In genomic region chr16:11255737-11256656, GRCh38 we compare ENCODE assay signal across 8 cellular contexts. TPM values are rescaled to one million over a fixed set of nuclear protein-coding genes. Genes with fewer than 3 reads are reported as not detected.
DNase-seq lines count a peak whose midpoint lies in the region; ATAC-seq and TF ChIP-seq lines count a peak whose summit lies in the region.

SOCS1 (minus strand) TSS chr16:11256204; CDS start chr16:11255478, 726 bp downstream.

- H3K27me3 Mint-ChIP-seq in activated B cell treated with CpG ODN at 0.5 μM for 24 hours: no peaks in the 10 kb centered on the region
- H3K27me3 Mint-ChIP-seq in central memory CD8-positive, alpha-beta T cell: no peaks in the 10 kb centered on the region

- no peaks in the 10 kb centered on the region for H3K9me3 Mint-ChIP-seq in activated B cell treated with CpG ODN at 0.5 μM for 24 hours
- no peaks in the 10 kb centered on the region for H3K9me3 Mint-ChIP-seq in central memory CD8-positive, alpha-beta T cell

- peak within 1 kb of the TSS; percentile 98 for H3K27ac Mint-ChIP-seq in activated B cell treated with CpG ODN at 0.5 μM for 24 hours
- peak within 1 kb of the TSS; percentile 99 for H3K27ac Mint-ChIP-seq in central memory CD8-positive, alpha-beta T cell (ENCODE audit: low read depth)

- H3K27me3 ChIP-seq in AG04450 (ENCODE audit: control insufficient read depth, insufficient read depth, low read length) (peaks cover 2% of the 10 kb centered on the region), kidney epithelial cell (ENCODE audit: control insufficient read depth, insufficient read depth, low read length) (no peaks in the 10 kb centered on the region)

- H3K4me3 Mint-ChIP-seq in activated B cell treated with CpG ODN at 0.5 μM for 24 hours: peak within 1 kb of the TSS; percentile 98
- peak within 1 kb of the TSS; percentile 94 for H3K4me3 Mint-ChIP-seq in central memory CD8-positive, alpha-beta T cell

- peaks cover 32% of the 10 kb centered on the region for H3K36me3 Mint-ChIP-seq in activated B cell treated with CpG ODN at 0.5 μM for 24 hours (ENCODE audit: low read depth)
- peaks cover 45% of the 10 kb centered on the region for H3K36me3 Mint-ChIP-seq in central memory CD8-positive, alpha-beta T cell (ENCODE audit: insufficient read depth)

- H3K36me3 ChIP-seq in kidney epithelial cell (ENCODE audit: control insufficient read depth, insufficient read depth, low read length): peaks cover 1% of the 10 kb centered on the region

- peaks cover 60% of the 10 kb centered on the region for H3K4me1 Mint-ChIP-seq in activated B cell treated with CpG ODN at 0.5 μM for 24 hours
- H3K4me1 Mint-ChIP-seq in central memory CD8-positive, alpha-beta T cell: peaks cover 49% of the 10 kb centered on the region

- POLR2A ChIA-PET in AG04450 (lab: Yijun Ruan, JAX): interaction anchor here (0.6 to 2.8 kb wide), 70 partner anchors 8 to 487 kb away, joined by 3 to 39 read pairs (median 5); partner anchors contain the start of genes DEXI and TXNDC11
- POLR2A ChIA-PET in activated B cell treated with CpG ODN at 0.5 μM for 24 hours (lab: Charles Lee): interaction anchor here (0.6 to 9.8 kb wide), 90 partner anchors 9 to 719 kb away, joined by 3 to 252 read pairs (median 5); partner anchors contain the start of genes DEXI and ZC3H7A

- intact Hi-C loops in activated B cell treated with CpG ODN at 0.5 μM for 24 hours (cut with micrococcal nuclease): loop anchor here (1.0 to 10.0 kb wide), 16 partner anchors 23 to 661 kb away; partner anchors contain the start of genes GSPT1 and RMI2

- DNase-seq in AG04450 (ENCODE audit: low read depth, low spot score) (peak; percentile 66), NCI-H2171 (lab: John Stamatoyannopoulos, UW) (peak; percentile 77), activated B cell treated with CpG ODN at 0.5 μM for 24 hours (peak; percentile 92), kidney epithelial cell (ENCODE audit: low read depth) (no peak)
- peak; percentile 73 to 76 for DNase-seq in central memory CD8-positive, alpha-beta T cell (ENCODE audit: low spot score in 2 of 2)
- DNase-seq in stimulated activated CD4-positive, alpha-beta T cell treated with anti-CD3 and anti-CD28 coated beads, Interleukin-15, amount 100 ng/mL, for 1 hour (ENCODE audit: low read depth in 1 of 2, low spot score in 1 of 2): peak; percentile 86 to 91

- no peaks in the 10 kb centered on the region; the same call in 1 of the 2 replicates for H3K9me3 ChIP-seq in AG04450 (ENCODE audit: control insufficient read depth, insufficient read depth, low read length)

- peak within 1 kb of the TSS; percentile 97 for H3K27ac ChIP-seq in AG04450 (ENCODE audit: low read depth, low read length)

- ATAC-seq in GM18867 (IDR thresholded peaks at IDR 0.05; ENCODE audit: unreplicated experiment) (peak; percentile 59), HG03095 (IDR thresholded peaks at IDR 0.05; ENCODE audit: unreplicated experiment) (peak; percentile 47), activated B cell treated with CpG ODN at 0.5 μM for 24 hours (ENCODE audit: low read depth) (peak; percentile 71)
- peak; percentile 47 for ATAC-seq in central memory CD8-positive, alpha-beta T cell (replicated peaks; ENCODE audit: extremely low read depth, poor library complexity, severe bottlenecking)

- H3K4me3 ChIP-seq in AG04450 (ENCODE audit: low read depth, low read length) (peak within 1 kb of the TSS; percentile 97), kidney epithelial cell (ENCODE audit: low read depth, low read length) (peak within 1 kb of the TSS; percentile 73)

- TF ChIP-seq CTCF in AG04450 (IDR thresholded peaks at IDR 0.05; ENCODE audit: low read depth, low read length) (peak; percentile 64), activated B cell treated with CpG ODN at 0.5 μM for 24 hours (IDR thresholded peaks at IDR 0.05) (peak; percentile 46), kidney epithelial cell (IDR thresholded peaks at IDR 0.05; ENCODE audit: insufficient read depth, low read length, poor library complexity, severe bottlenecking) (peak; percentile 3)

- CTCF ChIA-PET in AG04450 (lab: Charles Lee): interaction anchor here (0.6 to 6.2 kb wide), 42 partner anchors 17 to 557 kb away, joined by 3 to 92 read pairs (median 4); partner anchors contain the start of gene PRM3
- CTCF ChIA-PET in activated B cell treated with CpG ODN at 0.5 μM for 24 hours (lab: Charles Lee): interaction anchor here (0.6 to 7.2 kb wide), 42 partner anchors 10 to 315 kb away, joined by 3 to 98 read pairs (median 5); no protein-coding TSS in a partner anchor

RNA-seq across cellular contexts. Expression of gene SOCS1, which starts in this region (rescaled TPM):
- 11.6 and 21.9 TPM in 2 replicates for polyA plus RNA-seq in AG04450 (2011; rRNA removed)
- 18.1 and 18.9 TPM in 2 replicates for polyA minus RNA-seq in AG04450 (2011; rRNA and poly(A)+ RNA removed)
- total RNA-seq in activated B cell treated with CpG ODN at 0.5 μM for 24 hours: 68.6 and 76.2 TPM in 2 replicates
- 1.2 and 3.5 TPM in 2 replicates for total RNA-seq in kidney epithelial cell

Comparison
In these comparisons a context has a peak if more than half of its experiments do, and no peak if none do; other contexts are left out.
1. RNA of gene SOCS1 (total RNA-seq): 68.6 to 76.2 TPM in activated B cell treated with CpG ODN at 0.5 μM for 24 hours; 1.2 to 3.5 TPM in kidney epithelial cell; every median in the first group is over 10 times any median in the second.
2. CTCF ChIP-seq: peak in every context shown above with its lines; median percentile 64 in AG04450; 46 in activated B cell treated with CpG ODN at 0.5 μM for 24 hours; 3 in kidney epithelial cell.
3. Peak in every context shown above with its lines, with median percentiles within 50 percentile points of each other: ATAC-seq.